ENCODE assay signal across 20 cellular contexts in genomic region chr10:104681485-104681884, GRCh38. TPM values are rescaled to one million over a fixed set of nuclear protein-coding genes. Genes with fewer than 3 reads are reported as not detected.
DNase-seq lines count a peak whose midpoint lies in the region; ATAC-seq, FAIRE-seq and TF ChIP-seq lines count a peak whose summit lies in the region.
"Had no signal": no experiment of that assay in that cellular context is flagged by ENCODE, and none has a peak within 500 bp of the region (broad histone marks: within the 10 kb centered on the region; RNA-seq: fewer than 3 reads in every experiment).

No MANE protein-coding gene starts in this region.

- DNase-seq in A549 (ENCODE audit: low read depth in 1 of 2, low spot score in 1 of 2) (no peak), iPS DF 6.9 (ENCODE audit: low read depth, low spot score) (no peak), neuronal stem cell (ENCODE audit: low spot score) (no peak), putamen (ENCODE audit: low spot score) (no peak)
- no peak for DNase-seq in effector CD8-positive, alpha-beta T cell (lab: John Stamatoyannopoulos, UW)
- DNase-seq: activated CD4-positive, alpha-beta T cell treated with anti-CD3 and anti-CD28 coated beads, Interleukin-2, amount 10 ng/mL, durations not matched to agents 7 days and 5 days; activated T-cell treated with anti-CD3 and anti-CD28 coated beads, Interleukin-2, amount 50 U/mL, for 24 hours; CD4-positive, CD25-positive, alpha-beta regulatory T cell; effector CD4-positive, alpha-beta T cell; NCI-H1105; NCI-H2171 treated with DMSO at 0.1 percent for 48 hours; Peyer's patch had no signal

- TF ChIP-seq RAD21 in A549 (conservative IDR thresholded peaks at IDR 0.05 in 1 of 2, IDR thresholded peaks at IDR 0.05 in 1 of 2), result no peak

- POLR2A ChIA-PET in A549 (lab: Yijun Ruan, JAX), result no interaction called here

- ATAC-seq in A549 (no peak; a peak in 2 of 6 replicates), HG02973 (IDR thresholded peaks at IDR 0.05; ENCODE audit: unreplicated experiment) (no peak), HG03025 (IDR thresholded peaks at IDR 0.05; ENCODE audit: low FRiP score, unreplicated experiment) (no peak)

- H4K8ac ChIP-seq in neuronal stem cell (ENCODE audit: low read depth, low read length), result no peak overlapping the region

- H3K9ac ChIP-seq in neuronal stem cell (ENCODE audit: low read depth, low read length, poor library complexity), result peak overlapping the region; percentile 66

- no peaks in the 10 kb centered on the region for H3K9me3 ChIP-seq in A549
- H3K9me3 ChIP-seq in iPS DF 6.9 (ENCODE audit: control insufficient read depth, insufficient read depth, low read length), result no peaks in the 10 kb centered on the region
- H3K9me3 ChIP-seq in neuronal stem cell (replicated peaks in 1 of 2; ENCODE audit: control insufficient read depth in 2 of 2, insufficient read depth in 1 of 2, low read depth in 1 of 2, low read length in 2 of 2), result no peaks in the 10 kb centered on the region
- H3K9me3 ChIP-seq: neutrophil, Peyer's patch, upper lobe of right lung had no signal

- H3K4me2 ChIP-seq in A549 (peak overlapping the region; percentile 98), neuronal stem cell (ENCODE audit: insufficient read depth, low read length, poor library complexity, severe bottlenecking) (peak overlapping the region; percentile 59)

- H3K27ac ChIP-seq in A549 (0 out of 6 replicates have a peak overlapping the region, but pooled peaks of 1 of the 2 experiments have one; percentile 49), angular gyrus (ENCODE audit: low read depth, low read length) (peak overlapping the region; percentile 83), iPS DF 6.9 (ENCODE audit: low read length) (no peak overlapping the region), neuronal stem cell (replicated peaks; ENCODE audit: low read length) (no peak overlapping the region)
- H3K27ac ChIP-seq: HL-60, neutrophil, upper lobe of right lung had no signal

- CTCF ChIA-PET in A549 (lab: Yijun Ruan, JAX), result no interaction called here

- H3K4ac ChIP-seq in neuronal stem cell (ENCODE audit: low read length), result no peak overlapping the region

- H2AFZ ChIP-seq in neuronal stem cell (ENCODE audit: low read length), result peak overlapping the region; percentile 54

- H2AK5ac ChIP-seq in neuronal stem cell (ENCODE audit: low read depth, low read length), result no peak overlapping the region

- no peak for TF ChIP-seq CTCF in A549 (IDR thresholded peaks at IDR 0.05)

- H2BK12ac ChIP-seq in neuronal stem cell (ENCODE audit: low read length), result no peak overlapping the region

- no peak overlapping the region for H3K14ac ChIP-seq in neuronal stem cell (ENCODE audit: low read length)

- H3K27me3 ChIP-seq in iPS DF 6.9 (ENCODE audit: control insufficient read depth, insufficient read depth, low read length) (no peaks in the 10 kb centered on the region; the same call in 1 of the 2 replicates), neuronal stem cell (ENCODE audit: control insufficient read depth in 3 of 3, insufficient read depth in 3 of 3, low read depth in 1 of 3, low read length in 3 of 3) (peaks cover 0 to 4% (median 3%) of the 10 kb centered on the region in 3 experiments)
- H3K27me3 ChIP-seq: Peyer's patch, upper lobe of right lung had no signal

- no peak overlapping the region for H2BK15ac ChIP-seq in neuronal stem cell (ENCODE audit: low read length)

- no peaks in the 10 kb centered on the region for H3K79me1 ChIP-seq in neuronal stem cell (ENCODE audit: low read depth, low read length)

- H3K18ac ChIP-seq in neuronal stem cell (ENCODE audit: low read length), result peak overlapping the region; percentile 86

- 49% methylated on average over 2 of the region's 2 CpGs for WGBS in A549 (ENCODE audit: missing lambda C conversion rate)
- WGBS in iPS DF 6.9 (ENCODE audit: insufficient coverage, insufficient read length), result no CpG with 5 or more reads among the region's 2 CpGs
- no CpG with 5 or more reads among the region's 2 CpGs for WGBS in neuronal stem cell (ENCODE audit: extremely low coverage in 2 of 2, insufficient read length in 2 of 2, insufficient replicate concordance in 1 of 2), 2 donors

- H3K23ac ChIP-seq in neuronal stem cell (ENCODE audit: low read depth, low read length, poor library complexity), result no peak overlapping the region

- no peak for FAIRE-seq in A549 (lab: Jason Lieb, UNC)
- FAIRE-seq: bronchial epithelial cell, GM19239 had no signal

- H2BK120ac ChIP-seq in neuronal stem cell (ENCODE audit: low read depth, low read length), result no peak overlapping the region

- peak overlapping the region; percentile 35 for H2BK5ac ChIP-seq in neuronal stem cell (ENCODE audit: low read length)

- H3K36me3 ChIP-seq in iPS DF 6.9 (ENCODE audit: control insufficient read depth, insufficient read depth, low read length), result no peaks in the 10 kb centered on the region
- no peaks in the 10 kb centered on the region for H3K36me3 ChIP-seq in neuronal stem cell (replicated peaks in 1 of 2; ENCODE audit: control insufficient read depth in 2 of 2, insufficient read depth in 2 of 2, low read length in 2 of 2)
- H3K36me3 ChIP-seq: neutrophil, Peyer's patch, upper lobe of right lung had no signal

- no peak for TF ChIP-seq POLR2A in A549 (IDR thresholded peaks at IDR 0.05; ENCODE audit: low read length)

- H3K4me3 ChIP-seq in A549 (peak overlapping the region; percentile 38; the same call in 1 of the 3 replicates), iPS DF 6.9 (ENCODE audit: low read length) (peak overlapping the region; percentile 43; the same call in 1 of the 2 replicates), neuronal stem cell (ENCODE audit: low read length in 2 of 2) (peak overlapping the region in 1 of 2 donors; percentile 63)

- TF ChIP-seq EP300 in A549 (IDR thresholded peaks at IDR 0.05), result no peak

- H4K91ac ChIP-seq in neuronal stem cell (ENCODE audit: low read depth, low read length, poor library complexity), result no peak overlapping the region

- H3K4me1 ChIP-seq in A549 (no peaks in the 10 kb centered on the region), iPS DF 6.9 (ENCODE audit: control insufficient read depth, insufficient read depth, low read length) (no peaks in the 10 kb centered on the region), neuronal stem cell (ENCODE audit: control insufficient read depth in 2 of 2, insufficient read depth in 1 of 2, low read depth in 1 of 2, low read length in 2 of 2) (no peaks in the 10 kb centered on the region)
- H3K4me1 ChIP-seq: Peyer's patch, upper lobe of right lung had no signal

TF ChIP-seq in A549, 52 proteins besides CTCF, POLR2A, EP300 and RAD21:
- no peak for TF ChIP-seq CHD4 (IDR thresholded peaks at IDR 0.05; ENCODE audit: borderline replicate concordance)
- no peak for TF ChIP-seq SREBF2 (IDR thresholded peaks at IDR 0.05)
- TF ChIP-seq RARB (CRISPR knock-in tag; IDR thresholded peaks at IDR 0.05), result no peak
- no peak for TF ChIP-seq MAX (IDR thresholded peaks at IDR 0.05)
- TF ChIP-seq ZC3H11A (IDR thresholded peaks at IDR 0.05), result no peak
- no peak for TF ChIP-seq NPAS2 (CRISPR knock-in tag; IDR thresholded peaks at IDR 0.05; ENCODE audit: borderline replicate concordance)
- no peak for TF ChIP-seq CBX8 (IDR thresholded peaks at IDR 0.05)
- TF ChIP-seq FOSL2 (IDR thresholded peaks at IDR 0.05), result no peak
- TF ChIP-seq FOSL2 (CRISPR knock-in tag; IDR thresholded peaks at IDR 0.05), result no peak
- TF ChIP-seq JUNB (IDR thresholded peaks at IDR 0.05), result no peak
- no peak for TF ChIP-seq HES2 (IDR thresholded peaks at IDR 0.05)
- TF ChIP-seq USF2 (IDR thresholded peaks at IDR 0.05), result no peak
- TF ChIP-seq EHMT2 (IDR thresholded peaks at IDR 0.05; ENCODE audit: low read depth), result no peak
- no peak for TF ChIP-seq MAFK (IDR thresholded peaks at IDR 0.05; ENCODE audit: partially characterized antibody)

RNA-seq across cellular contexts. Expression of gene SORCS3, which starts 40.4 kb away (rescaled TPM):
- not detected in 2 replicates for polyA plus RNA-seq in A549 (2011; rRNA removed)
- polyA plus RNA-seq in A549 (2012; cell fraction: cytosol; rRNA removed), result not detected in 2 replicates
- not detected in 2 replicates for polyA plus RNA-seq in A549 (2012; cell fraction: nucleus; rRNA removed)
- not detected in 3 replicates for polyA plus RNA-seq in A549 (2017; fragmentation: RNase III; extraction: RNeasy Plus Mini Kit Qiagen cat#74134 plus additional on column Dnase treatment)
- not detected in 2 replicates for polyA minus RNA-seq in A549 (2011; rRNA and poly(A)+ RNA removed)
- polyA plus RNA-seq in neuronal stem cell (2013, experiment 1 of 2), result 0.14 TPM
- polyA plus RNA-seq in neuronal stem cell (2013, experiment 2 of 2), result 0.14 TPM
